ENCODE assay signal across 23 cellular contexts in the genomic region with DNA sequence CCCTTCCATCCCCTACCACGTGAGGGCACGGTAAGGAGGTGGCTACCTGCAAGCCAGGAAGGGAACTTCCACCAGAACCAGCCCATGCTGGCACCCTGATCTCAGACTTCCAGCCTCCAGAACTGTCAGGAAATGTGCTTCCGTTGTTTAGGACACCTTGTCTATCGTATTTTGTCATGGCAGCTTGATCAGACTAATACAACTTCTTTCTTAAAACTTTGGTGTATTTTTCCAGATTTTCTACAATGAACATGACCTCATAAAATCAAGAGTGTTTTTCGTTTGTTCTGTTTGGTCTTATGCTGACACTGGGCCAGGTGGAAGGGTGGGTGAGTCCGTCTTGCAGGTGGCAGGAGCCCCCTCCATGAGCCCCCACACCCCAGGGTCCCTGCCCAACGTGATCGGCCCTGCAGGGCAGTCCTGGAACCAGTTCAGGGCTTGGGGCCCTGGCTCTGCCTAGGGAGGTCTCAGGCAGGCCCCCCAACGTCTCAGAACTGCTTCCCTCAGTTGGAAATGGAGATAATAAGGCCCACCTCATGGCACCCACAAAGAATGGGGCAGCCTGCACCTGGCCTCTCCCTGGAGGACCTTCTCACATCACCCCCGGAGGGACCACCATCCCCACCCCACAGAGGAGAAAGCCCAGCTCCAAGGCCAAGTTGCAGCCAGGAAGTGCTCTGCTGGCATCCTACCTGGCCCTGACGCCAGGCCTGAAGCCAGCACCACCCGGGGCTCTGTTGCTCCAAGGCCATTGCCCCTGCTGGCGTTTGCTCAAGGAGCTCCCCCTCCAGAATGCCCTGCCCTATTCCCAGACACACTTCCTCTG. TPM values are rescaled to one million over a fixed set of nuclear protein-coding genes. Genes with fewer than 3 reads are reported as not detected.
"Had no signal": no experiment of that assay in that cellular context is flagged by ENCODE, and none has a peak within 500 bp of the region (broad histone marks: within the 10 kb centered on the region; RNA-seq: fewer than 3 reads in every experiment).

No MANE protein-coding gene starts in this region.

- H3K36me3 ChIP-seq: WERI-Rb-1 had no signal

- FAIRE-seq: colon, endometrium, endothelial cell of umbilical vein, frontal cortex had no signal

- H3K4me3 ChIP-seq: body of pancreas had no signal

- H3K9me3 ChIP-seq: body of pancreas had no signal

- ATAC-seq: activated CD4-positive, CD25-positive, alpha-beta regulatory T cell treated with anti-CD3 and anti-CD28 coated beads, Interleukin-2, amount 50 U/mL, for 24 hours; activated T-cell treated with anti-CD3 and anti-CD28 coated beads, Interleukin-2, amount 50 U/mL, for 4 hours; activated T-helper 17 cell treated with anti-CD3 and anti-CD28 coated beads, Interleukin-2, amount 50 U/mL, for 72 hours; body of pancreas had no signal

- DNase-seq: activated B cell treated with CpG ODN at 0.5 μM for 24 hours; activated CD8-positive, alpha-beta memory T cell treated with anti-CD3 and anti-CD28 coated beads for 24 hours; activated effector memory CD4-positive, alpha-beta T cell treated with Interleukin-2 at 50 U/mL for 16 hours; activated gamma-delta T cell treated with Interleukin-2 at 50 U/mL for 16 hours; activated naive CD4-positive, alpha-beta T cell treated with anti-CD3 and anti-CD28 coated beads, Interleukin-2, amount 50 U/mL, for 16 hours; amniotic stem cell; aorta; body of pancreas; caudate nucleus; cortex of kidney; effector CD8-positive, alpha-beta T cell; foreskin fibroblast; head of caudate nucleus; T1000; WERI-Rb-1 had no signal

- H3K27me3 ChIP-seq: body of pancreas had no signal

- H3K27ac ChIP-seq: body of pancreas, epithelial cell of prostate, WERI-Rb-1 had no signal

RNA-seq across cellular contexts. Expression of gene RTN4R, which starts 10.4 kb away (rescaled TPM):
- total RNA-seq: activated B cell treated with CpG ODN at 0.5 μM for 24 hours had no signal
